Comparison of ENCODE assay signal across 9 cellular contexts in genomic region chr2:69309336-69310048, GRCh38.
DNase-seq lines count a peak whose midpoint lies in the region; ATAC-seq and TF ChIP-seq lines count a peak whose summit lies in the region.
"Had no signal": no experiment of that assay in that cellular context is flagged by ENCODE, and none has a peak within 500 bp of the region (broad histone marks: within the 10 kb centered on the region; RNA-seq: fewer than 3 reads in every experiment).

No MANE protein-coding gene starts in this region.

- no peak overlapping the region for H2BK5ac ChIP-seq in mesendoderm (ENCODE audit: low read length)

- H3K9ac ChIP-seq in mammary epithelial cell (ENCODE audit: insufficient read depth, low read length) (no peak overlapping the region), mesendoderm (ENCODE audit: low read length) (no peak overlapping the region)

- ATAC-seq in HG03095 (IDR thresholded peaks at IDR 0.05; ENCODE audit: unreplicated experiment) = no peak

- peaks cover 17% of the 10 kb centered on the region for H3K4me1 Mint-ChIP-seq in MCF 10A (ENCODE audit: insufficient read depth, unreplicated experiment)

- H3K36me3 ChIP-seq in mammary epithelial cell (ENCODE audit: insufficient read depth, low read length) = no peaks in the 10 kb centered on the region
- H3K36me3 ChIP-seq in mesendoderm (ENCODE audit: control insufficient read depth, insufficient read depth, low read length) = no peaks in the 10 kb centered on the region
- H3K36me3 ChIP-seq: right lobe of liver had no signal

- H4K8ac ChIP-seq in mesendoderm (ENCODE audit: low read depth, low read length) = no peak overlapping the region

- WGBS in mammary epithelial cell (ENCODE audit: low coverage, missing lambda C conversion rate) = 38% methylated on average over 8 of the region's 8 CpGs
- WGBS in mesendoderm (ENCODE audit: extremely low coverage, insufficient coverage, low lambda C conversion rate) = no CpG with 5 or more reads among the region's 8 CpGs

- CTCF ChIA-PET in MCF 10A (lab: Yijun Ruan, JAX) = interaction anchor here (1.5 to 4.0 kb wide), 3 partner anchors 11 to 366 kb away, joined by 3 to 30 read pairs (median 5); partner anchors contain the start of gene ANTXR1
- CTCF ChIA-PET in mammary epithelial cell (lab: Charles Lee; ENCODE audit: low non-redundant PET) = no interaction called here

- no peaks in the 10 kb centered on the region for H3K79me2 ChIP-seq in mammary epithelial cell (ENCODE audit: insufficient read depth, low read length)
- no peaks in the 10 kb centered on the region for H3K79me2 ChIP-seq in mesendoderm (ENCODE audit: control insufficient read depth, insufficient read depth, low read length)

- H3K18ac ChIP-seq in mesendoderm (ENCODE audit: low read length) = no peak overlapping the region

- H4K20me1 ChIP-seq in mammary epithelial cell (ENCODE audit: insufficient read depth, low read length) = no peaks in the 10 kb centered on the region

- no peaks in the 10 kb centered on the region for H3K9me3 ChIP-seq in mammary epithelial cell (replicated peaks; ENCODE audit: insufficient read depth, low read length)
- H3K9me3 ChIP-seq: right lobe of liver had no signal

- H3K4me1 ChIP-seq in mammary epithelial cell (ENCODE audit: insufficient read depth, low read length) (peaks cover 19% of the 10 kb centered on the region), mesendoderm (ENCODE audit: control insufficient read depth, low read depth, low read length) (peaks cover 10% of the 10 kb centered on the region)

- dilution Hi-C loops in mammary epithelial cell (cut with HindIII; ENCODE audit: low sequenced_read_pairs) = loop anchor here (5.0 kb wide), 1 partner anchor 287 kb away; no protein-coding TSS in a partner anchor

- TF ChIP-seq CTCF in MCF 10A (IDR thresholded peaks at IDR 0.05; ENCODE audit: unreplicated experiment) (no peak), mammary epithelial cell (conservative IDR thresholded peaks at IDR 0.05 in 1 of 2, IDR thresholded peaks at IDR 0.05 in 1 of 2; ENCODE audit: extremely low read depth in 1 of 2, insufficient read depth in 1 of 2, low read depth in 1 of 2, low read length in 2 of 2) (no peak), choroid plexus epithelial cell (conservative IDR thresholded peaks at IDR 0.05; ENCODE audit: low read depth, low read length) (no peak)

- no peak overlapping the region for H3K23ac ChIP-seq in mesendoderm (ENCODE audit: low read length)

- H3K27me3 ChIP-seq in mammary epithelial cell (ENCODE audit: insufficient read depth, low read length) = no peaks in the 10 kb centered on the region
- H3K27me3 ChIP-seq in mesendoderm (ENCODE audit: insufficient read depth, low read length, poor library complexity) = no peaks in the 10 kb centered on the region

- DNase-seq in MCF 10A (ENCODE audit: unreplicated experiment) (no peak), mammary epithelial cell (no peak), choroid plexus epithelial cell (ENCODE audit: low read depth) (peak; percentile 83), mesendoderm (peak; percentile 76), HuH-7.5 (ENCODE audit: low spot score) (no peak), occipital lobe (lab: John Stamatoyannopoulos, UW) (no peak), SHP77 (lab: John Stamatoyannopoulos, UW) (no peak)
- DNase-seq: right lobe of liver had no signal

- POLR2A ChIA-PET in MCF 10A (lab: Yijun Ruan, JAX) = no interaction called here

- no peak overlapping the region for H2AFZ ChIP-seq in mammary epithelial cell (ENCODE audit: low read depth, low read length)

- H3K4me2 ChIP-seq in mammary epithelial cell (ENCODE audit: insufficient read depth, low read depth, low read length) (no peak overlapping the region), mesendoderm (ENCODE audit: low read length) (no peak overlapping the region)

- no peak overlapping the region for H2BK120ac ChIP-seq in mesendoderm (ENCODE audit: low read depth, low read length)

- H3K27me3 Mint-ChIP-seq in MCF 10A (ENCODE audit: insufficient read depth, unreplicated experiment) = no peaks in the 10 kb centered on the region

- no peaks in the 10 kb centered on the region for H3K79me1 ChIP-seq in mesendoderm (ENCODE audit: low read length)

- H3K4me3 ChIP-seq in mammary epithelial cell (replicated peaks in 1 of 3; ENCODE audit: insufficient read depth in 1 of 3, low read depth in 2 of 3, low read length in 3 of 3) = no peak overlapping the region
- no peak overlapping the region for H3K4me3 ChIP-seq in choroid plexus epithelial cell (ENCODE audit: low read depth, low read length)
- H3K4me3 ChIP-seq in mesendoderm (ENCODE audit: low read length) = no peak overlapping the region
- H3K4me3 ChIP-seq: right lobe of liver had no signal

- H3K9me3 Mint-ChIP-seq in MCF 10A (ENCODE audit: unreplicated experiment) = no peaks in the 10 kb centered on the region

- H3K27ac ChIP-seq in mammary epithelial cell (ENCODE audit: insufficient read depth, low read depth, low read length) (no peak overlapping the region), mesendoderm (ENCODE audit: low read depth, low read length) (no peak overlapping the region)

- H3K56ac ChIP-seq in mesendoderm (ENCODE audit: low read length) = no peak overlapping the region

- H3K36me3 Mint-ChIP-seq in MCF 10A (ENCODE audit: insufficient read depth, unreplicated experiment) = peaks cover 27% of the 10 kb centered on the region

- intact Hi-C loops in MCF 10A (cut with micrococcal nuclease) = no loop called here
- intact Hi-C loops in mammary epithelial cell (cut with micrococcal nuclease) = loop anchor here (5.0 kb wide), 1 partner anchor 132 kb away; no protein-coding TSS in a partner anchor

- BruUV-seq in MCF 10A (replicated peaks; lab: Mats Ljungman, UMichigan) = TSS peak; percentile 2
- BruUV-seq in mammary epithelial cell (replicated peaks; lab: Mats Ljungman, UMichigan) = no TSS peak

- in situ Hi-C loops in mammary epithelial cell (cut with MboI; ENCODE audit: low sequenced_read_pairs in 2 of 2) = loop anchor here (5.0 to 10.0 kb wide), 2 partner anchors 285 to 297 kb away; partner anchors contain the start of gene ANTXR1 (in 1 of the 2)

- no peak overlapping the region for H2AK5ac ChIP-seq in mesendoderm (ENCODE audit: low read length)

- H3K27ac Mint-ChIP-seq in MCF 10A (ENCODE audit: low read depth, unreplicated experiment) = no peak overlapping the region

- no peak overlapping the region for H3K4ac ChIP-seq in mesendoderm (ENCODE audit: low read depth, low read length)

- H4K5ac ChIP-seq in mesendoderm (ENCODE audit: low read length) = no peak overlapping the region

- no peak overlapping the region for H3K4me3 Mint-ChIP-seq in MCF 10A (ENCODE audit: unreplicated experiment)

- H2BK15ac ChIP-seq in mesendoderm (replicated peaks; ENCODE audit: low read depth) = no peak overlapping the region

Comparison
In these comparisons a context has a peak if more than half of its experiments do, and no peak if none do; other contexts are left out.
1. DNase-seq: peak in choroid plexus epithelial cell (single experiment) and mesendoderm (single experiment); none in MCF 10A (single experiment), mammary epithelial cell (single experiment), HuH-7.5 (single experiment), occipital lobe (single experiment) and SHP77 (0 of 2).